ENCODE assay signal across 1 cellular context in the genomic region with DNA sequence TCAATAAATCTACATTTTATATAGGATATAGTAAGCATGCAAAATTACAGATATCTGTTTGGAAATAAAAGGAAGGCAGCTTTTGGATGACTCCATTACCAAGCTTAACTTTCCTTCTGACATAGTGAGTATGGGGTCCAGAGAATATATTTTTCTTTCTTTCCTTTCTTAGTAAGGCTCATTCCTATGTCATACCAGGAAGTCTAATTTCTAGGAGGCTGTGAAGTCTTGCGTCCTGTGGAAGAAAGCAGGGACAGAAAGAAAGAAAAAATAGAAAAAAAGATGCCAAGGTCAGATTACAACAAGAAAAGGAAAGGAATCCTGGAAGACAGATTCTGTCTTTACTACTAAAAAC.
TF ChIP-seq lines count a peak whose summit lies in the region.

No MANE protein-coding gene starts in this region.

TF ChIP-seq in liver, 16 proteins besides CTCF, POLR2A, EP300 and RAD21 (continued from another document):
- TF ChIP-seq REST (IDR thresholded peaks at IDR 0.05) (no peak), FOXA1 (IDR thresholded peaks at IDR 0.05) (no peak), HNF4A (conservative IDR thresholded peaks at IDR 0.05) (no peak), HNF4G (IDR thresholded peaks at IDR 0.05) (no peak), JUND (IDR thresholded peaks at IDR 0.05) (peak in 1 of 2 donors; percentile 1)
TF ChIP-seq in liver: peak in this region for 3.
